Comparison of ENCODE assay signal across 14 cellular contexts in the genomic region with DNA sequence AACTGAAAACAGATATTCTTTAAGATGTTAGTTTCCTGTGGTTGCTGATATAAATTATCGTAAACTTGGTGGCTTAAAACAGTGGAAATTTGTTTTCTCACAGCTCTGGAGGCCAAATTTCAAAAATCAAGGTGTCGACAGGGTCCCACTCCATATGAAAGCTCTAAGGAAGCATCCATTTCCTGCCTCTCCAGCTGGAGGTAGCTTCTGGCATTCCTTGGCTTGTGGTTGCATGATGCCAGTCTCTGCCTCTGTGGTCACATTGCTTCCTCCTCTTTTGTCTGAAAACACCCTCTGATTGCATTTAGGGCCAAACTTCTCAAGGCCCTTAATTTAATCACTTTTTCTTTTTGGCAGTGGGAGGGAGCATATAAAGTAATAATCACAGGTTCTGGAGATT.
DNase-seq lines count a peak whose midpoint lies in the region; ATAC-seq and TF ChIP-seq lines count a peak whose summit lies in the region.
"Had no signal": no experiment of that assay in that cellular context is flagged by ENCODE, and none has a peak within 500 bp of the region (broad histone marks: within the 10 kb centered on the region; RNA-seq: fewer than 3 reads in every experiment).

No MANE protein-coding gene starts in this region.

- H3K36me3 Mint-ChIP-seq in WTC11: peaks cover 17% of the 10 kb centered on the region
- H3K36me3 Mint-ChIP-seq in stimulated activated effector memory CD8-positive, alpha-beta T cell treated with anti-CD3 and anti-CD28 coated beads, Interleukin-12 subunit alpha, Interleukin-12 subunit beta, amount 100 ng/mL, for 72 hours: no peaks in the 10 kb centered on the region

- H3K4me1 Mint-ChIP-seq in WTC11: peaks cover 45% of the 10 kb centered on the region
- no peaks in the 10 kb centered on the region for H3K4me1 Mint-ChIP-seq in stimulated activated effector memory CD8-positive, alpha-beta T cell treated with anti-CD3 and anti-CD28 coated beads, Interleukin-12 subunit alpha, Interleukin-12 subunit beta, amount 100 ng/mL, for 72 hours

- no peak overlapping the region for H3K27ac Mint-ChIP-seq in WTC11
- no peak overlapping the region for H3K27ac Mint-ChIP-seq in stimulated activated effector memory CD8-positive, alpha-beta T cell treated with anti-CD3 and anti-CD28 coated beads, Interleukin-12 subunit alpha, Interleukin-12 subunit beta, amount 100 ng/mL, for 72 hours
- H3K27ac Mint-ChIP-seq: CD4-positive, alpha-beta T cell; HFFc6 had no signal

- peaks cover 19% of the 10 kb centered on the region for H3K9me3 Mint-ChIP-seq in WTC11
- H3K9me3 Mint-ChIP-seq in stimulated activated effector memory CD8-positive, alpha-beta T cell treated with anti-CD3 and anti-CD28 coated beads, Interleukin-12 subunit alpha, Interleukin-12 subunit beta, amount 100 ng/mL, for 72 hours: peaks cover 9% of the 10 kb centered on the region
- H3K9me3 Mint-ChIP-seq: HFFc6 had no signal

- ATAC-seq in WTC11 (0 out of 2 replicates have a peak, but pooled peaks have one; percentile 28), HG02840 (IDR thresholded peaks at IDR 0.05; ENCODE audit: low FRiP score, unreplicated experiment) (no peak), HG02763 (IDR thresholded peaks at IDR 0.05; ENCODE audit: unreplicated experiment) (no peak)
- no peak for ATAC-seq in stimulated activated effector memory CD8-positive, alpha-beta T cell treated with anti-CD3 and anti-CD28 coated beads, Interleukin-12 subunit alpha, Interleukin-12 subunit beta, amount 100 ng/mL, for 72 hours
- ATAC-seq: HCT116 had no signal

- no peak for TF ChIP-seq CTCF in WTC11 (IDR thresholded peaks at IDR 0.05)

- DNase-seq in Daoy (ENCODE audit: low read depth) (peak; percentile 13), KBM-7 (peak; percentile 11), WTC11 (ENCODE audit: low spot score) (no peak)
- DNase-seq in stimulated activated effector memory CD8-positive, alpha-beta T cell treated with anti-CD3 and anti-CD28 coated beads, Interleukin-12 subunit alpha, Interleukin-12 subunit beta, amount 100 ng/mL, for 72 hours (ENCODE audit: low spot score in 2 of 2): no peak
- DNase-seq: AML-193; CD4-positive, alpha-beta T cell; DMS153; DMS79; EL; GM23248; HFFc6 had no signal

- POLR2A ChIA-PET in WTC11 (lab: Charles Lee): no interaction called here

- in situ Hi-C loops in KBM-7 (cut with MboI; ENCODE audit: low pct_unique_long_range_greater_than_20kb, low sequenced_read_pairs): no loop called here

- no peak overlapping the region for H3K4me3 Mint-ChIP-seq in WTC11
- H3K4me3 Mint-ChIP-seq in stimulated activated effector memory CD8-positive, alpha-beta T cell treated with anti-CD3 and anti-CD28 coated beads, Interleukin-12 subunit alpha, Interleukin-12 subunit beta, amount 100 ng/mL, for 72 hours: no peak overlapping the region
- H3K4me3 Mint-ChIP-seq: CD4-positive, alpha-beta T cell; HFFc6 had no signal

- H3K27me3 Mint-ChIP-seq in WTC11 (ENCODE audit: low read depth): no peaks in the 10 kb centered on the region
- H3K27me3 Mint-ChIP-seq: CD4-positive, alpha-beta T cell had no signal

- CTCF ChIA-PET in WTC11 (lab: Charles Lee): no interaction called here

TF ChIP-seq in WTC11, 78 proteins besides CTCF, POLR2A, EP300 and RAD21:
- peak; percentile 58; the same call in 1 of the 2 replicates for TF ChIP-seq TEAD1 (CRISPR knock-in tag; IDR thresholded peaks at IDR 0.05)
- TF ChIP-seq, protein P1, sequence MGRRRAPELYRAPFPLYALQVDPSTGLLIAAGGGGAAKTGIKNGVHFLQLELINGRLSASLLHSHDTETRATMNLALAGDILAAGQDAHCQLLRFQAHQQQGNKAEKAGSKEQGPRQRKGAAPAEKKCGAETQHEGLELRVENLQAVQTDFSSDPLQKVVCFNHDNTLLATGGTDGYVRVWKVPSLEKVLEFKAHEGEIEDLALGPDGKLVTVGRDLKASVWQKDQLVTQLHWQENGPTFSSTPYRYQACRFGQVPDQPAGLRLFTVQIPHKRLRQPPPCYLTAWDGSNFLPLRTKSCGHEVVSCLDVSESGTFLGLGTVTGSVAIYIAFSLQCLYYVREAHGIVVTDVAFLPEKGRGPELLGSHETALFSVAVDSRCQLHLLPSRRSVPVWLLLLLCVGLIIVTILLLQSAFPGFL (CRISPR knock-in tag; IDR thresholded peaks at IDR 0.05; ENCODE audit: borderline replicate concordance): no peak

Comparison
In these comparisons a context has a peak if more than half of its experiments do, and no peak if none do; other contexts are left out.
1. DNase-seq: peak in Daoy (single experiment) and KBM-7 (single experiment); none in WTC11 (single experiment) and stimulated activated effector memory CD8-positive, alpha-beta T cell treated with anti-CD3 and anti-CD28 coated beads, Interleukin-12 subunit alpha, Interleukin-12 subunit beta, amount 100 ng/mL, for 72 hours (0 of 2).